ENCODE assay signal across 29 cellular contexts in genomic region chr11:92451081-92451480, GRCh38.
"Had no signal": no experiment of that assay in that cellular context is flagged by ENCODE, and none has a peak within 500 bp of the region (broad histone marks: within the 10 kb centered on the region; RNA-seq: fewer than 3 reads in every experiment).

No MANE protein-coding gene starts in this region.

- H3K27ac Mint-ChIP-seq: stimulated activated effector memory CD8-positive, alpha-beta T cell treated with anti-CD3 and anti-CD28 coated beads, Interleukin-12 subunit alpha, Interleukin-12 subunit beta, amount 100 ng/mL, for 72 hours; stimulated activated memory B cell treated with anti-CD40 and anti-IgM and Interleukin-4, amounts not matched to agents 10 μg/mL and 1 μg/mL and 100 μg/mL, for 72 hours; stimulated activated naive B cell treated with anti-CD40 and anti-IgM and Interleukin-4, amounts not matched to agents 10 μg/mL and 1 μg/mL and 100 μg/mL, for 72 hours; stimulated activated naive CD8-positive, alpha-beta T cell treated with anti-CD3 and anti-CD28 coated beads, Interleukin-15, amount 100 ng/mL, for 72 hours; stimulated activated naive CD8-positive, alpha-beta T cell treated with anti-CD3 and anti-CD28 coated beads, Interleukin-15, Interleukin-2, amounts not matched to agents 100 ng/mL and 50 ng/mL, for 24 hours; type B pancreatic cell had no signal

- DNase-seq: stimulated activated CD4-positive, alpha-beta T cell treated with anti-CD3 and anti-CD28 coated beads, Interleukin-2, amount 100 ng/mL, for 48 hours; stimulated activated CD4-positive, alpha-beta T cell treated with anti-CD3 and anti-CD28 coated beads, Interleukin-4, amount 100 ng/mL, for 1 hour; stimulated activated CD4-positive, alpha-beta T cell treated with anti-CD3 and anti-CD28 coated beads, Interleukin-4, amount 100 ng/mL, for 24 hours; stimulated activated CD4-positive, alpha-beta T cell treated with anti-CD3 and anti-CD28 coated beads, Interleukin-4, amount 100 ng/mL, for 4 hours; stimulated activated CD8-positive, alpha-beta memory T cell treated with anti-CD3 and anti-CD28 coated beads, Interleukin-4, amount 100 ng/mL, for 48 hours; stimulated activated naive B cell treated with anti-CD40 and anti-IgM and Interleukin-4, amounts not matched to agents 10 μg/mL and 1 μg/mL and 100 μg/mL, for 72 hours; stimulated activated naive CD4-positive, alpha-beta T cell; stimulated activated naive CD4-positive, alpha-beta T cell treated with Interleukin-2 at 50 U/mL for 16 hours; stimulated activated naive CD8-positive, alpha-beta T cell treated with anti-CD3 and anti-CD28 coated beads, Interleukin-15, amount 100 ng/mL, for 72 hours; stimulated activated naive CD8-positive, alpha-beta T cell treated with anti-CD3 and anti-CD28 coated beads, Interleukin-15, Interleukin-2, amounts not matched to agents 100 U/mL and 50 U/mL, for 24 hours; stomach; substantia nigra; testis; thyroid gland; tibial artery; transverse colon; trophoblast cell; upper lobe of left lung; upper lobe of right lung; uterus had no signal

- FAIRE-seq: urothelium cell line had no signal

- H3K27me3 Mint-ChIP-seq: stimulated activated memory B cell treated with anti-CD40 and anti-IgM and Interleukin-4, amounts not matched to agents 10 μg/mL and 1 μg/mL and 100 μg/mL, for 72 hours; stimulated activated naive B cell treated with anti-CD40 and anti-IgM and Interleukin-4, amounts not matched to agents 10 μg/mL and 1 μg/mL and 100 μg/mL, for 72 hours; stimulated activated naive CD8-positive, alpha-beta T cell treated with anti-CD3 and anti-CD28 coated beads, Interleukin-15, amount 100 ng/mL, for 72 hours; stimulated activated naive CD8-positive, alpha-beta T cell treated with anti-CD3 and anti-CD28 coated beads, Interleukin-15, Interleukin-2, amounts not matched to agents 100 ng/mL and 50 ng/mL, for 24 hours; type B pancreatic cell had no signal

- H3K4me3 ChIP-seq: stomach, suprapubic skin, testis, thoracic aorta, thyroid gland, tibial artery, tibial nerve, transverse colon, upper lobe of left lung, upper lobe of right lung, uterus, vagina had no signal

- H3K4me3 Mint-ChIP-seq: stimulated activated effector memory CD8-positive, alpha-beta T cell treated with anti-CD3 and anti-CD28 coated beads, Interleukin-12 subunit alpha, Interleukin-12 subunit beta, amount 100 ng/mL, for 72 hours; stimulated activated memory B cell treated with anti-CD40 and anti-IgM and Interleukin-4, amounts not matched to agents 10 μg/mL and 1 μg/mL and 100 μg/mL, for 72 hours; stimulated activated naive B cell treated with anti-CD40 and anti-IgM and Interleukin-4, amounts not matched to agents 10 μg/mL and 1 μg/mL and 100 μg/mL, for 72 hours; stimulated activated naive CD8-positive, alpha-beta T cell treated with anti-CD3 and anti-CD28 coated beads, Interleukin-15, amount 100 ng/mL, for 72 hours; stimulated activated naive CD8-positive, alpha-beta T cell treated with anti-CD3 and anti-CD28 coated beads, Interleukin-15, Interleukin-2, amounts not matched to agents 100 ng/mL and 50 ng/mL, for 24 hours; type B pancreatic cell had no signal

- ATAC-seq: stimulated activated effector memory CD8-positive, alpha-beta T cell treated with anti-CD3 and anti-CD28 coated beads, Interleukin-12 subunit alpha, Interleukin-12 subunit beta, amount 100 ng/mL, for 72 hours; stimulated activated memory B cell treated with anti-CD40 and anti-IgM and Interleukin-4, amounts not matched to agents 10 μg/mL and 1 μg/mL and 100 μg/mL, for 72 hours; stimulated activated naive B cell treated with anti-CD40 and anti-IgM and Interleukin-4, amounts not matched to agents 10 μg/mL and 1 μg/mL and 100 μg/mL, for 72 hours; stimulated activated naive CD8-positive, alpha-beta T cell treated with anti-CD3 and anti-CD28 coated beads, Interleukin-15, amount 100 ng/mL, for 72 hours; stimulated activated naive CD8-positive, alpha-beta T cell treated with anti-CD3 and anti-CD28 coated beads, Interleukin-15, Interleukin-2, amounts not matched to agents 100 U/mL and 50 U/mL, for 24 hours; upper lobe of right lung had no signal

- H3K27me3 ChIP-seq: stomach, suprapubic skin, testis, thyroid gland, tibial artery, tibial nerve, transverse colon, upper lobe of left lung, upper lobe of right lung, uterus, vagina had no signal

- H3K9me3 ChIP-seq: stomach, suprapubic skin, testis, thoracic aorta, thyroid gland, tibial artery, tibial nerve, transverse colon, upper lobe of left lung, upper lobe of right lung, uterus, vagina had no signal

- H3K9me3 Mint-ChIP-seq: stimulated activated effector memory CD8-positive, alpha-beta T cell treated with anti-CD3 and anti-CD28 coated beads, Interleukin-12 subunit alpha, Interleukin-12 subunit beta, amount 100 ng/mL, for 72 hours; stimulated activated memory B cell treated with anti-CD40 and anti-IgM and Interleukin-4, amounts not matched to agents 10 μg/mL and 1 μg/mL and 100 μg/mL, for 72 hours; stimulated activated naive B cell treated with anti-CD40 and anti-IgM and Interleukin-4, amounts not matched to agents 10 μg/mL and 1 μg/mL and 100 μg/mL, for 72 hours; stimulated activated naive CD8-positive, alpha-beta T cell treated with anti-CD3 and anti-CD28 coated beads, Interleukin-15, amount 100 ng/mL, for 72 hours; type B pancreatic cell had no signal

- H3K36me3 Mint-ChIP-seq: stimulated activated effector memory CD8-positive, alpha-beta T cell treated with anti-CD3 and anti-CD28 coated beads, Interleukin-12 subunit alpha, Interleukin-12 subunit beta, amount 100 ng/mL, for 72 hours; stimulated activated memory B cell treated with anti-CD40 and anti-IgM and Interleukin-4, amounts not matched to agents 10 μg/mL and 1 μg/mL and 100 μg/mL, for 72 hours; stimulated activated naive B cell treated with anti-CD40 and anti-IgM and Interleukin-4, amounts not matched to agents 10 μg/mL and 1 μg/mL and 100 μg/mL, for 72 hours; type B pancreatic cell had no signal

- H3K27ac ChIP-seq: stomach, suprapubic skin, testis, thoracic aorta, thyroid gland, tibial artery, tibial nerve, transverse colon, upper lobe of left lung, upper lobe of right lung, uterus, vagina had no signal

- H3K36me3 ChIP-seq: stomach, suprapubic skin, thoracic aorta, thyroid gland, tibial artery, tibial nerve, transverse colon, upper lobe of left lung, upper lobe of right lung, uterus, vagina had no signal

- H3K4me1 ChIP-seq: stomach, suprapubic skin, testis, thyroid gland, tibial nerve, transverse colon, upper lobe of left lung, upper lobe of right lung, uterus, vagina had no signal

- H3K4me1 Mint-ChIP-seq: stimulated activated effector memory CD8-positive, alpha-beta T cell treated with anti-CD3 and anti-CD28 coated beads, Interleukin-12 subunit alpha, Interleukin-12 subunit beta, amount 100 ng/mL, for 72 hours; stimulated activated memory B cell treated with anti-CD40 and anti-IgM and Interleukin-4, amounts not matched to agents 10 μg/mL and 1 μg/mL and 100 μg/mL, for 72 hours; stimulated activated naive CD8-positive, alpha-beta T cell treated with anti-CD3 and anti-CD28 coated beads, Interleukin-15, amount 100 ng/mL, for 72 hours had no signal
